ENCODE assay signal across 8 cellular contexts in the genomic region with DNA sequence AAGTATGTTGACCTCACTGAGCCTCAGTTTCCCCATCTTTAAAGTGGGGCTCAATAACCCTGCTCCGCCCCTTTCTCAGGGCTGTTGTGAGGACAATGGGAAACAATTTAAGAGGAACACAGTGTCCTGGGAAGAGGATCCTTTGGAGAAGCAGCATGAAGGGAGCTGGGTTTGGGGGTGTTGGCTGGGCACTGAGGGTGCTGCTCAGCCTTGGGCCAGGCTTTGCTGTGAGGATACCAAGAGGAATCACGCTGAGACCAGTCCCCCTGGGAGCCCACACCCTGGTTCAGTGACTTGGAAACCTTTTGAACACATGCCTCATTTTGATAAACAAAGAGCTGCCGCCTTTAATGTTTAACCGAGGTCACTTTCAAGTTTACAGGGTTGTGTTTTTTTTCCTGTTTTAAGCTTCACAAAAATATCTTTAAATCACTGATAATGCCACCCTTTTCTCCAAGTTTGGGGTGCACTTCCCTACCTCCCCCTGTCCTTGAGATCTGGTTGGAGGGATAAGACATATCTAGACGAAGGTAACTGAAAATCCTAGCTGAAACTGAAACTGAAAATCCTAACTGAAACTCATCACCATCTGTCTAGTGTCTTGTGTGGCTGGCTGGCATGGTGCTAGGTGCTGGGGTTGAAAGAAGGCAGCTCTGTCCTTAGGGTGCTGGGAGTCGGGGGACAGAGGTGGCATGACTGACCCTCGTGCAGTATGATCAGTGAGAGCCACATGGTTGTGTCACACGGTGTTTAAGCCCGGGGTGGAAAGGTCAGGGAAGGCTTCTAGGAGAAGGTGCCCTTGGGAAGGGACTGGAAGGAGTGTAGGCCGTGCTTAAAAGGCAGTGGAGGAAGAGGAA. TPM values are rescaled to one million over a fixed set of nuclear protein-coding genes. Genes with fewer than 3 reads are reported as not detected.
DNase-seq lines count a peak whose midpoint lies in the region; ATAC-seq, FAIRE-seq and TF ChIP-seq lines count a peak whose summit lies in the region.

No MANE protein-coding gene starts in this region.

- no peaks in the 10 kb centered on the region for H3K27me3 Mint-ChIP-seq in T-helper 1 cell treated with Interleukin-12 subunit alpha and Interleukin-12 subunit beta and Interleukin-4 antibody, amounts not matched to agents 30 μg/mL and 1 μg/mL, for 36 hours (ENCODE audit: low read depth)

- peak overlapping the region; percentile 96 for H3K27ac Mint-ChIP-seq in T-helper 1 cell treated with Interleukin-12 subunit alpha and Interleukin-12 subunit beta and Interleukin-4 antibody, amounts not matched to agents 30 μg/mL and 1 μg/mL, for 36 hours

- no peak for DNase-seq in A549 (ENCODE audit: low read depth in 1 of 2, low spot score in 1 of 2)
- peak; percentile 29 for DNase-seq in prostate gland (ENCODE audit: low spot score)
- DNase-seq in aorta, result no peak
- DNase-seq in NCI-H510A treated with DMSO at 0.1 percent for 48 hours (lab: John Stamatoyannopoulos, UW), result no peak

- TF ChIP-seq POLR2A in A549 (IDR thresholded peaks at IDR 0.05; ENCODE audit: low read length) (no peak), prostate gland (IDR thresholded peaks at IDR 0.05) (no peak)

- H3K4me3 ChIP-seq in A549 (no peak overlapping the region), esophagus (ENCODE audit: low read depth in 1 of 2, low read length in 2 of 2) (no peak overlapping the region), prostate gland (peak overlapping the region in 1 of 2 donors; percentile 57), aorta (ENCODE audit: low read length in 2 of 2) (no peak overlapping the region)

- 46% methylated on average over 10 of the region's 10 CpGs for WGBS in A549 (ENCODE audit: missing lambda C conversion rate)
- 35 to 42% methylated on average over 10 of the region's 10 CpGs for WGBS in esophagus, 2 donors
- WGBS in prostate gland, result 45% methylated on average over 10 of the region's 10 CpGs
- 67 to 71% methylated on average over 10 of the region's 10 CpGs for WGBS in aorta, 2 donors

- H3K27ac ChIP-seq in A549 (peak overlapping the region; percentile 92 to 97), esophagus (ENCODE audit: low read depth in 2 of 2, low read length in 1 of 2) (peak overlapping the region; percentile 92 to 93), prostate gland (peak overlapping the region; percentile 91 to 92), aorta (ENCODE audit: low read depth in 1 of 2, low read length in 2 of 2) (no peak overlapping the region)

- POLR2A ChIA-PET in A549 (lab: Yijun Ruan, JAX), result interaction anchor here (1.3 to 1.5 kb wide), 2 partner anchors 29 to 38 kb away, joined by 3 to 12 read pairs; partner anchors contain the start of gene REPIN1

- no peak for TF ChIP-seq EP300 in A549 (IDR thresholded peaks at IDR 0.05)

- ATAC-seq in A549, result no peak
- peak; percentile 82 for ATAC-seq in GM18870 (IDR thresholded peaks at IDR 0.05; ENCODE audit: unreplicated experiment)
- ATAC-seq in HG03060 (IDR thresholded peaks at IDR 0.05; ENCODE audit: low read depth, unreplicated experiment), result peak; percentile 58
- no peak for ATAC-seq in aorta (ENCODE audit: low FRiP score)

- H3K36me3 Mint-ChIP-seq in T-helper 1 cell treated with Interleukin-12 subunit alpha and Interleukin-12 subunit beta and Interleukin-4 antibody, amounts not matched to agents 30 μg/mL and 1 μg/mL, for 36 hours (ENCODE audit: low read depth), result peaks cover 22% of the 10 kb centered on the region

- peaks cover 30% of the 10 kb centered on the region for H3K4me1 ChIP-seq in A549
- H3K4me1 ChIP-seq in esophagus (ENCODE audit: control insufficient read depth in 2 of 2, insufficient read depth in 2 of 2, low read length in 1 of 2), result peaks cover 0 to 11% of the 10 kb centered on the region in 2 donors
- H3K4me1 ChIP-seq in prostate gland (replicated peaks), result peaks cover 12% of the 10 kb centered on the region
- H3K4me1 ChIP-seq in aorta (ENCODE audit: control insufficient read depth in 1 of 2, insufficient read depth in 2 of 2, low read length in 2 of 2), result no peaks in the 10 kb centered on the region

- FAIRE-seq in A549 (lab: Jason Lieb, UNC), result no peak

- H3K4me3 Mint-ChIP-seq in T-helper 1 cell treated with Interleukin-12 subunit alpha and Interleukin-12 subunit beta and Interleukin-4 antibody, amounts not matched to agents 30 μg/mL and 1 μg/mL, for 36 hours, result peak overlapping the region; percentile 94

- CTCF ChIA-PET in A549 (lab: Yijun Ruan, JAX), result interaction anchor here (0.8 to 1.7 kb wide), 8 partner anchors 10 to 121 kb away, joined by 3 to 7 read pairs (median 4); no protein-coding TSS in a partner anchor

- no peaks in the 10 kb centered on the region for H3K27me3 ChIP-seq in esophagus (ENCODE audit: control insufficient read depth in 1 of 2, insufficient read depth in 2 of 2, low read length in 2 of 2)
- no peaks in the 10 kb centered on the region for H3K27me3 ChIP-seq in prostate gland (replicated peaks; ENCODE audit: insufficient read depth)
- H3K27me3 ChIP-seq in aorta (ENCODE audit: control insufficient read depth in 1 of 2, insufficient read depth in 2 of 2, low read length in 1 of 2), result no peaks in the 10 kb centered on the region

- no peaks in the 10 kb centered on the region for H3K9me3 Mint-ChIP-seq in T-helper 1 cell treated with Interleukin-12 subunit alpha and Interleukin-12 subunit beta and Interleukin-4 antibody, amounts not matched to agents 30 μg/mL and 1 μg/mL, for 36 hours

- no peak for TF ChIP-seq RAD21 in A549 (conservative IDR thresholded peaks at IDR 0.05 in 1 of 2, IDR thresholded peaks at IDR 0.05 in 1 of 2)

- intact Hi-C loops in prostate gland (cut with DNase I) (no loop called here), aorta (cut with DNase I) (loop anchor here in 1 of 2 donors (10.0 kb wide), 1 partner anchor 532 kb away; the partner anchor contains the start of gene ATP6V0E2)

- H3K4me1 Mint-ChIP-seq in T-helper 1 cell treated with Interleukin-12 subunit alpha and Interleukin-12 subunit beta and Interleukin-4 antibody, amounts not matched to agents 30 μg/mL and 1 μg/mL, for 36 hours (ENCODE audit: low read depth), result peaks cover 31% of the 10 kb centered on the region

- TF ChIP-seq CTCF in A549 (IDR thresholded peaks at IDR 0.05) (no peak), prostate gland (IDR thresholded peaks at IDR 0.05) (no peak)

- H3K9me3 ChIP-seq in A549 (no peaks in the 10 kb centered on the region), esophagus (ENCODE audit: control insufficient read depth in 2 of 2, insufficient read depth in 1 of 2, low read depth in 1 of 2, low read length in 1 of 2) (no peaks in the 10 kb centered on the region), prostate gland (no peaks in the 10 kb centered on the region), aorta (ENCODE audit: control insufficient read depth, low read length) (no peaks in the 10 kb centered on the region)

- peak overlapping the region; percentile 94 for H3K4me2 ChIP-seq in A549

- H3K36me3 ChIP-seq in esophagus (ENCODE audit: control insufficient read depth in 2 of 2, insufficient read depth in 2 of 2, low read length in 1 of 2) (peaks cover 0 to 2% of the 10 kb centered on the region in 2 donors), prostate gland (no peaks in the 10 kb centered on the region), aorta (ENCODE audit: control insufficient read depth in 1 of 2, insufficient read depth in 2 of 2, low read length in 1 of 2) (no peaks in the 10 kb centered on the region)

TF ChIP-seq in A549, 52 proteins besides CTCF, POLR2A, EP300 and RAD21:
- TF ChIP-seq ZFP36 (IDR thresholded peaks at IDR 0.05; ENCODE audit: borderline replicate concordance, partially characterized antibody) (no peak), GATA3 (IDR thresholded peaks at IDR 0.05; ENCODE audit: borderline replicate concordance) (no peak), HDAC2 (IDR thresholded peaks at IDR 0.05) (no peak), HEYL (CRISPR knock-in tag; IDR thresholded peaks at IDR 0.05) (no peak), CBX2 (IDR thresholded peaks at IDR 0.05; ENCODE audit: borderline replicate concordance, low read depth) (no peak), CEBPB (IDR thresholded peaks at IDR 0.05) (no peak), ZNF302 (CRISPR knock-in tag; IDR thresholded peaks at IDR 0.05) (no peak), JUNB (IDR thresholded peaks at IDR 0.05) (no peak)

RNA-seq across cellular contexts. Expression of gene ZNF775, which starts 27.7 kb away (rescaled TPM):
- polyA plus RNA-seq in A549 (2011; rRNA removed) (1.5 and 1.7 TPM in 2 replicates), A549 (2017; fragmentation: RNase III; extraction: RNeasy Plus Mini Kit Qiagen cat#74134 plus additional on column Dnase treatment) (4.5 to 5.4 TPM (median 5.4 TPM) in 3 replicates), esophagus (1 to 10 TPM in 1 of 2 donors, under 1 TPM in 1; 0.81 to 1.6 TPM), aorta (1 to 10 TPM; 1.9 to 3.5 TPM)
- 3.7 and 5.1 TPM in 2 replicates for polyA plus RNA-seq in A549 (2012; cell fraction: cytosol; rRNA removed)
- polyA plus RNA-seq in A549 (2012; cell fraction: nucleus; rRNA removed), result 4.8 and 9.0 TPM in 2 replicates
- polyA minus RNA-seq in A549 (2011; rRNA and poly(A)+ RNA removed), result 0.83 and 1.2 TPM in 2 replicates
- total RNA-seq in prostate gland (10 to 100 TPM; 14.4 to 14.8 TPM), aorta (1 to 10 TPM; 3.1 to 6.4 TPM)

RNA-seq across cellular contexts. Expression of gene REPIN1, which starts 38.2 kb away (rescaled TPM):
- polyA plus RNA-seq in A549 (2011; rRNA removed), result 48.1 and 58.0 TPM in 2 replicates
- polyA plus RNA-seq in A549 (2012; cell fraction: cytosol; rRNA removed), result 78.8 and 110 TPM in 2 replicates
- polyA plus RNA-seq in A549 (2012; cell fraction: nucleus; rRNA removed), result 120 and 144 TPM in 2 replicates
- 86.2 to 101 TPM (median 101 TPM) in 3 replicates for polyA plus RNA-seq in A549 (2017; fragmentation: RNase III; extraction: RNeasy Plus Mini Kit Qiagen cat#74134 plus additional on column Dnase treatment)
- 43.9 and 44.5 TPM in 2 replicates for polyA minus RNA-seq in A549 (2011; rRNA and poly(A)+ RNA removed)
- 10 to 100 TPM; 22.7 to 32.6 TPM for polyA plus RNA-seq in esophagus
- 100 to 1,000 TPM; 150 to 171 TPM for total RNA-seq in prostate gland
- total RNA-seq in aorta, result 10 to 100 TPM; 52.0 to 56.7 TPM
- 10 to 100 TPM; 19.7 to 44.9 TPM for polyA plus RNA-seq in aorta

RNA-seq across cellular contexts. Expression of gene GIMAP8, which starts 43.6 kb away (rescaled TPM):
- not detected in 2 replicates for polyA plus RNA-seq in A549 (2011; rRNA removed)
- not detected in 2 replicates for polyA plus RNA-seq in A549 (2012; cell fraction: cytosol; rRNA removed)
- polyA plus RNA-seq in A549 (2012; cell fraction: nucleus; rRNA removed), result not detected in 2 replicates
- not detected in 3 replicates for polyA plus RNA-seq in A549 (2017; fragmentation: RNase III; extraction: RNeasy Plus Mini Kit Qiagen cat#74134 plus additional on column Dnase treatment)
- polyA minus RNA-seq in A549 (2011; rRNA and poly(A)+ RNA removed), result not detected in 2 replicates
- 1 to 10 TPM; 1.8 to 1.9 TPM for polyA plus RNA-seq in esophagus
- total RNA-seq in prostate gland, result 1 to 10 TPM; 2.5 to 6.5 TPM
- total RNA-seq in aorta, result 10 to 100 TPM; 20.0 to 41.4 TPM
- polyA plus RNA-seq in aorta, result 1 to 10 TPM; 1.6 to 6.6 TPM

Comparison
In these comparisons a context has a peak if more than half of its experiments do, and no peak if none do; other contexts are left out.
1. ATAC-seq: peak in GM18870 (single experiment) and HG03060 (single experiment); none in A549 (0 of 2) and aorta (single experiment).
2. H3K27ac ChIP-seq: peak in A549 (2 of 2), esophagus (2 of 2) and prostate gland (2 of 2); none in aorta (0 of 2).